Comparison of ENCODE assay signal across 1 cellular context in genomic region chr4:5823542-5824211, GRCh38.
TF ChIP-seq lines count a peak whose summit lies in the region.

No MANE protein-coding gene starts in this region.

TF ChIP-seq in HepG2, 621 proteins besides CTCF, POLR2A, EP300 and RAD21 (continued from another document):
- no peak for TF ChIP-seq ZBTB1 (CRISPR knock-in tag; IDR thresholded peaks at IDR 0.05; ENCODE audit: borderline replicate concordance)
- TF ChIP-seq ZNF660 (CRISPR knock-in tag; IDR thresholded peaks at IDR 0.05; ENCODE audit: borderline replicate concordance, low read depth): no peak
- TF ChIP-seq ZNF629 (CRISPR knock-in tag; conservative IDR thresholded peaks at IDR 0.05): no peak
- TF ChIP-seq TBP (CRISPR knock-in tag; IDR thresholded peaks at IDR 0.05): no peak
- TF ChIP-seq TOE1 (CRISPR knock-in tag; IDR thresholded peaks at IDR 0.05): no peak
- no peak for TF ChIP-seq RORA (CRISPR knock-in tag; IDR thresholded peaks at IDR 0.05)
- no peak for TF ChIP-seq ZNF292 (CRISPR knock-in tag; IDR thresholded peaks at IDR 0.05; ENCODE audit: borderline replicate concordance, low read depth)
- no peak for TF ChIP-seq ZNF782 (CRISPR knock-in tag; IDR thresholded peaks at IDR 0.05; ENCODE audit: borderline replicate concordance)
- TF ChIP-seq ZFP37 (CRISPR knock-in tag; IDR thresholded peaks at IDR 0.05; ENCODE audit: borderline replicate concordance): no peak
- TF ChIP-seq PTBP1 (IDR thresholded peaks at IDR 0.05; ENCODE audit: low read depth, low read length, poor library complexity, severe bottlenecking): no peak
- TF ChIP-seq, protein P1, sequence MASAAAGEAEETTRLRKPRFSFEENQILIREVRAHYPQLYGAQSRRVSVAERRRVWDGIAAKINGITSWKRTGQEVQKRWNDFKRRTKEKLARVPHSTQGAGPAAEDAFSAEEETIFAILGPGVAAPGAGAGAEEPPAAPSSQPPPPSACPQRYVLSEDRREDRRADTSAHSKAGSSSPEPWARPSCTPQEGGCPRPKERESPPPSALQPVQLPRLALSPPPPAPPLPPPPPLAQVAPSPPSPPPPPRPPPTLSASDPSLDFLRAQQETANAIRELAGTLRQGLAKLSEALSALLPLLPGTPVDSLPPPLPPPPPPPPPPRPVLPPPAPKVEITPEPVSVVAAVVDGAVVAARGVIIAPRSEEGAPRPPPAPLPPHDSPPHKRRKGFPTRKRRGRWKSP (CRISPR knock-in tag; IDR thresholded peaks at IDR 0.05): no peak
- TF ChIP-seq MLX (CRISPR knock-in tag; IDR thresholded peaks at IDR 0.05): no peak
- TF ChIP-seq ZBTB40 (IDR thresholded peaks at IDR 0.05): no peak
- TF ChIP-seq ZBTB40 (CRISPR knock-in tag; IDR thresholded peaks at IDR 0.05): no peak
